Comparison of ENCODE assay signal across 1 cellular context in genomic region chr10:95347402-95347766, GRCh38.
TF ChIP-seq lines count a peak whose summit lies in the region.
"Not testable (repeated sequence)": the region's sequence is repeated elsewhere in the genome, so short reads cannot be mapped to it uniquely, and the experiment has no call there.

No MANE protein-coding gene starts in this region.

TF ChIP-seq in HepG2, 621 proteins besides CTCF, POLR2A, EP300 and RAD21:
- TF ChIP-seq HNF1A (IDR thresholded peaks at IDR 0.05; ENCODE audit: low read depth); ATF7 (IDR thresholded peaks at IDR 0.05); SOX6 (IDR thresholded peaks at IDR 0.05): not testable (repeated sequence)
- TF ChIP-seq HNF1A (CRISPR knock-in tag; IDR thresholded peaks at IDR 0.05; ENCODE audit: borderline replicate concordance) (peak; percentile 7; the same call in 1 of the 2 replicates), ZNF430 (CRISPR knock-in tag; IDR thresholded peaks at IDR 0.05) (0 out of 2 replicates have a peak, but pooled peaks have one; percentile 53), TAF1 (CRISPR knock-in tag; IDR thresholded peaks at IDR 0.05) (0 out of 2 replicates have a peak, but pooled peaks have one; percentile 19), ATF7 (CRISPR knock-in tag; IDR thresholded peaks at IDR 0.05) (0 out of 2 replicates have a peak, but pooled peaks have one; percentile 1), ZNF460 (CRISPR knock-in tag; IDR thresholded peaks at IDR 0.05; ENCODE audit: borderline replicate concordance) (peak; percentile 74; the same call in 1 of the 2 replicates), ZNF746 (CRISPR knock-in tag; IDR thresholded peaks at IDR 0.05) (0 out of 2 replicates have a peak, but pooled peaks have one; percentile 0), HMGXB4 (CRISPR knock-in tag; IDR thresholded peaks at IDR 0.05; ENCODE audit: borderline replicate concordance in 1 of 2, low read depth in 1 of 2) (0 out of 4 replicates have a peak, but pooled peaks of 1 of the 2 experiments have one; percentile 24), ZNF816 (CRISPR knock-in tag; IDR thresholded peaks at IDR 0.05; ENCODE audit: borderline replicate concordance) (0 out of 2 replicates have a peak, but pooled peaks have one; percentile 2), JUN (CRISPR knock-in tag; IDR thresholded peaks at IDR 0.05) (0 out of 2 replicates have a peak, but pooled peaks have one; percentile 4), ZNF547 (CRISPR knock-in tag; IDR thresholded peaks at IDR 0.05) (0 out of 2 replicates have a peak, but pooled peaks have one; percentile 1), GATAD2A (CRISPR knock-in tag; IDR thresholded peaks at IDR 0.05) (0 out of 2 replicates have a peak, but pooled peaks have one; percentile 42), NCOR1 (IDR thresholded peaks at IDR 0.05; ENCODE audit: borderline replicate concordance, low read length) (peak; percentile 4; the same call in 1 of the 2 replicates), ZMYM2 (CRISPR knock-in tag; IDR thresholded peaks at IDR 0.05) (0 out of 2 replicates have a peak, but pooled peaks have one; percentile 3), FOXO4 (CRISPR knock-in tag; conservative IDR thresholded peaks at IDR 0.05) (0 out of 2 replicates have a peak, but pooled peaks have one; percentile 41), ZFX (CRISPR knock-in tag; IDR thresholded peaks at IDR 0.05; ENCODE audit: low read depth) (peak; percentile 13), ZNF362 (CRISPR knock-in tag; IDR thresholded peaks at IDR 0.05; ENCODE audit: borderline replicate concordance) (peak; percentile 82; the same call in 1 of the 2 replicates), ZNF317 (CRISPR knock-in tag; IDR thresholded peaks at IDR 0.05) (0 out of 2 replicates have a peak, but pooled peaks have one; percentile 38), MBD4 (IDR thresholded peaks at IDR 0.05; ENCODE audit: borderline replicate concordance, low read length) (0 out of 2 replicates have a peak, but pooled peaks have one; percentile 11), SOX6 (CRISPR knock-in tag; IDR thresholded peaks at IDR 0.05) (0 out of 2 replicates have a peak, but pooled peaks have one; percentile 6), SMAD3 (CRISPR knock-in tag; IDR thresholded peaks at IDR 0.05) (0 out of 2 replicates have a peak, but pooled peaks have one; percentile 16)
